27 cellular contexts compared by ENCODE assay signal in the genomic region with DNA sequence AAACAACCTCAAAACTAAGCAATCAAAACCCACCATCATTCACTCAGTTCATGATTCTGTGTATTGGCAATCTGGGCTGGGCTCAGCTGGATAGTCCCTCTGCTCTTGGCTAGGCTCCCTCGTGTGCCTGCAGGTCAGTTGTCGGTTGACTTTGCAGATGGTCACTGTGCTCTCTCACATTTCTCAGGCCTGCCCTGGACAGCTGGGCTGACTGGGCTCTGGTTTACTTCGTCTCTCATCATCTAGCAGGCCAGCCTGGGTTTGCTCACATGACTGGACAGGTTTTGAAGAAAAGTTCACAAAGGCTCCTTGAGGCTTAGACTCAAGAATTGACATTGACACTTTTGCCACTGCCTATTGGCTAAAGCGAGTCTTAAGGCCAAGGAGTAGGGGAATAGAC.
"Had no signal": no experiment of that assay in that cellular context is flagged by ENCODE, and none has a peak within 500 bp of the region (broad histone marks: within the 10 kb centered on the region; RNA-seq: fewer than 3 reads in every experiment).

No MANE protein-coding gene starts in this region.

- H3K9me3 Mint-ChIP-seq: activated CD4-positive, alpha-beta memory T cell treated with anti-CD3 and anti-CD28 coated beads for 36 hours; activated naive CD4-positive, alpha-beta T cell treated with anti-CD3 and anti-CD28 coated beads, Interleukin-2, amount 10 ng/mL, durations not matched to agents 7 days and 5 days; activated T-cell treated with anti-CD3 and anti-CD28 coated beads, Interleukin-2, amount 50 U/mL, for 24 hours; brain had no signal

- H3K27ac ChIP-seq: ascending aorta, colonic mucosa, esophagus muscularis mucosa, foreskin keratinocyte, gastrocnemius medialis, heart right ventricle had no signal

- FAIRE-seq: bronchial epithelial cell had no signal

- ATAC-seq: activated CD4-positive, alpha-beta T cell treated with anti-CD3 and anti-CD28 coated beads for 36 hours; activated naive CD4-positive, alpha-beta T cell treated with anti-CD3 and anti-CD28 coated beads, Interleukin-2, amount 50 U/mL, for 72 hours; activated T-cell treated with anti-CD3 and anti-CD28 coated beads, Interleukin-2, amount 50 U/mL, for 72 hours; foreskin keratinocyte; gastrocnemius medialis; heart right ventricle had no signal

- H3K9me3 ChIP-seq: ascending aorta, colonic mucosa, esophagus muscularis mucosa, gastrocnemius medialis, heart right ventricle had no signal

- H3K4me1 Mint-ChIP-seq: activated CD4-positive, alpha-beta T cell treated with anti-CD3 and anti-CD28 coated beads for 36 hours; activated CD4-positive, alpha-beta T cell treated with anti-CD3 and anti-CD28 coated beads, Interleukin-2, amount 10 ng/mL, durations not matched to agents 24 days and 14 days; activated naive CD4-positive, alpha-beta T cell treated with anti-CD3 and anti-CD28 coated beads, Interleukin-2, amount 10 ng/mL, durations not matched to agents 7 days and 5 days; central memory CD8-positive, alpha-beta T cell had no signal

- H3K4me3 Mint-ChIP-seq: activated CD4-positive, alpha-beta memory T cell treated with anti-CD3 and anti-CD28 coated beads for 36 hours; activated CD4-positive, alpha-beta T cell treated with anti-CD3 and anti-CD28 coated beads for 36 hours; activated CD4-positive, alpha-beta T cell treated with anti-CD3 and anti-CD28 coated beads, Interleukin-2, amount 10 ng/mL, durations not matched to agents 24 days and 14 days; activated naive CD4-positive, alpha-beta T cell treated with anti-CD3 and anti-CD28 coated beads, Interleukin-2, amount 10 ng/mL, durations not matched to agents 7 days and 5 days; activated naive CD8-positive, alpha-beta T cell treated with anti-CD3 and anti-CD28 coated beads, Interleukin-2, amount 10 ng/mL, durations not matched to agents 7 days and 5 days; activated T-cell treated with anti-CD3 and anti-CD28 coated beads, Interleukin-2, amount 50 U/mL, for 24 hours; activated T-cell treated with anti-CD3 and anti-CD28 coated beads, Interleukin-2, amount 50 U/mL, for 72 hours; brain; central memory CD8-positive, alpha-beta T cell had no signal

- H3K27me3 ChIP-seq: ascending aorta, colonic mucosa, esophagus muscularis mucosa, gastrocnemius medialis, heart right ventricle had no signal

- DNase-seq: activated CD4-positive, alpha-beta memory T cell treated with anti-CD3 and anti-CD28 coated beads for 36 hours; activated CD4-positive, alpha-beta T cell treated with anti-CD3 and anti-CD28 coated beads for 36 hours; activated CD4-positive, alpha-beta T cell treated with anti-CD3 and anti-CD28 coated beads, Interleukin-2, amount 10 ng/mL, durations not matched to agents 24 days and 14 days; activated CD4-positive, CD25-positive, alpha-beta regulatory T cell; activated CD4-positive, CD25-positive, alpha-beta regulatory T cell treated with anti-CD3 and anti-CD28 coated beads, Interleukin-2, amount 50 U/mL, for 72 hours; activated CD8-positive, alpha-beta memory T cell treated with anti-CD3 and anti-CD28 coated beads, Interleukin-2, amount 50 U/mL, for 48 hours; activated gamma-delta T cell; activated naive CD4-positive, alpha-beta T cell; activated naive CD4-positive, alpha-beta T cell treated with anti-CD3 and anti-CD28 coated beads, Interleukin-2, amount 10 ng/mL, durations not matched to agents 7 days and 5 days; activated naive CD8-positive, alpha-beta T cell treated with anti-CD3 and anti-CD28 coated beads, Interleukin-2, amount 10 ng/mL, durations not matched to agents 7 days and 5 days; activated T-cell treated with anti-CD3 and anti-CD28 coated beads for 4 hours; activated T-cell treated with anti-CD3 and anti-CD28 coated beads, Interleukin-2, amount 50 U/mL, for 24 hours; activated T-cell treated with anti-CD3 and anti-CD28 coated beads, Interleukin-2, amount 50 U/mL, for 72 hours; colonic mucosa; effector memory CD4-positive, alpha-beta T cell; erythroblast; foreskin keratinocyte; gastrocnemius medialis; glutamatergic neuron; heart right ventricle; T-helper 2 cell had no signal

- H3K4me1 ChIP-seq: ascending aorta, colonic mucosa, foreskin keratinocyte had no signal

- H3K27ac Mint-ChIP-seq: activated CD4-positive, alpha-beta memory T cell treated with anti-CD3 and anti-CD28 coated beads for 36 hours; activated CD4-positive, alpha-beta T cell treated with anti-CD3 and anti-CD28 coated beads for 36 hours; activated CD4-positive, alpha-beta T cell treated with anti-CD3 and anti-CD28 coated beads, Interleukin-2, amount 10 ng/mL, durations not matched to agents 24 days and 14 days; activated naive CD4-positive, alpha-beta T cell treated with anti-CD3 and anti-CD28 coated beads, Interleukin-2, amount 10 ng/mL, durations not matched to agents 7 days and 5 days; activated naive CD4-positive, alpha-beta T cell treated with anti-CD3 and anti-CD28 coated beads, Interleukin-2, amount 50 U/mL, for 72 hours; activated naive CD8-positive, alpha-beta T cell treated with anti-CD3 and anti-CD28 coated beads, Interleukin-2, amount 10 ng/mL, durations not matched to agents 7 days and 5 days; activated T-cell treated with anti-CD3 and anti-CD28 coated beads, Interleukin-2, amount 50 U/mL, for 24 hours; activated T-cell treated with anti-CD3 and anti-CD28 coated beads, Interleukin-2, amount 50 U/mL, for 72 hours; brain had no signal

- H3K36me3 Mint-ChIP-seq: activated CD4-positive, alpha-beta memory T cell treated with anti-CD3 and anti-CD28 coated beads for 36 hours; activated naive CD4-positive, alpha-beta T cell treated with anti-CD3 and anti-CD28 coated beads, Interleukin-2, amount 10 ng/mL, durations not matched to agents 7 days and 5 days; activated naive CD8-positive, alpha-beta T cell treated with anti-CD3 and anti-CD28 coated beads, Interleukin-2, amount 10 ng/mL, durations not matched to agents 7 days and 5 days; brain had no signal

- H3K36me3 ChIP-seq: ascending aorta, colonic mucosa, esophagus muscularis mucosa, gastrocnemius medialis, heart right ventricle had no signal

- H3K4me3 ChIP-seq: ascending aorta, colonic mucosa, esophagus muscularis mucosa, gastrocnemius medialis, heart right ventricle had no signal

- H3K27me3 Mint-ChIP-seq: activated CD4-positive, alpha-beta memory T cell treated with anti-CD3 and anti-CD28 coated beads for 36 hours; activated CD4-positive, alpha-beta T cell treated with anti-CD3 and anti-CD28 coated beads for 36 hours; activated naive CD4-positive, alpha-beta T cell treated with anti-CD3 and anti-CD28 coated beads, Interleukin-2, amount 10 ng/mL, durations not matched to agents 7 days and 5 days; activated naive CD8-positive, alpha-beta T cell treated with anti-CD3 and anti-CD28 coated beads, Interleukin-2, amount 10 ng/mL, durations not matched to agents 7 days and 5 days; activated T-cell treated with anti-CD3 and anti-CD28 coated beads, Interleukin-2, amount 50 U/mL, for 24 hours had no signal
